Comparison of ENCODE assay signal across 10 cellular contexts in the genomic region with DNA sequence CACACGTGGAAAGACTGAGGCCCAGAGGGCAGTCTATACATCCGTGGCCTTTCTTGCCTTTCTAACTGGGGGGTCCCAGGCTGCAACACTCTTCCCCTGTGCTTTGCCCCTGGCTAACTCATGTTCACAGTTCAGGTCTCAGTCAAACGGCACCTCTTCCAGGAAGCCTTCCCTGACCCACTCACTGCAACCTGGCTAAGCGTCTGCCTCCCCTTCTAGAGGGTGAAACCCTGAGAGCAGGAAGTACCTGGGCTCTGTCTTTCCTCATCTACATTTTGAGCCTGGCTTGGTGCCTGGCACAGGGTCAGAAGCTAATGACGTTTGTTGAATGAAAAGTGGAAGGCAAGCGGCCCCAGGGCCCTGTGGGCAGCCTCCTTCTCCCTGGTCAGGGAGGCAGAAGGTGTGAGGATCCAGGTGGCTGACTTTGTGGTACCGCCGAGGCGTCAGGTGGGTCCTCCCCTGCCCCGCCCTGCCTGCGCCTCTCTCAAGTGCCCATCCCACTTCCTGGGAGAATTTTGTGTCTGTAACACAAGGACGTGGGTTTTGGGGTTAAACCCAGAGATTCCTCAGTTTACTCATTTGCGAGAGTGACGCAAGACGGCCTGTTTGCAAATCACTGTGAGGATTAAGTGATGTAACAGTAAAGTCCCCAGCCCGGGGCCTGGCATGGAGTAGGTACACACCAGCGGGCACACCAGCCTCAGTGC. TPM values are rescaled to one million over a fixed set of nuclear protein-coding genes. Genes with fewer than 3 reads are reported as not detected.
DNase-seq lines count a peak whose midpoint lies in the region; ATAC-seq, FAIRE-seq and TF ChIP-seq lines count a peak whose summit lies in the region.
"Had no signal": no experiment of that assay in that cellular context is flagged by ENCODE, and none has a peak within 500 bp of the region (broad histone marks: within the 10 kb centered on the region; RNA-seq: fewer than 3 reads in every experiment).

No MANE protein-coding gene starts in this region.

- no TSS peak for BruUV-seq in HepG2 (replicated peaks; lab: Mats Ljungman, UMichigan)

- H3K9me3 ChIP-seq in left ventricle myocardium inferior (replicated peaks) (no peaks in the 10 kb centered on the region), HepG2 (ENCODE audit: low read length) (no peaks in the 10 kb centered on the region)

- FAIRE-seq in HepG2 (lab: Jason Lieb, UNC) = no peak
- FAIRE-seq in GM19239 (lab: Jason Lieb, UNC) = no peak

- DNase-seq in left ventricle myocardium inferior (no peak), left cardiac atrium (no peak), HepG2 (ENCODE audit: low spot score) (no peak), GM10248 (ENCODE audit: extremely low spot score) (no peak), GM19239 (ENCODE audit: insufficient read length, low spot score) (no peak)
- peak; percentile 43 to 44 for DNase-seq in activated T-cell treated with anti-CD3 and anti-CD28 coated beads, Interleukin-2, amount 50 U/mL, for 48 hours
- DNase-seq: erythroblast, NCI-H510A had no signal

- H3K36me3 ChIP-seq in left ventricle myocardium inferior (no peaks in the 10 kb centered on the region), HepG2 (replicated peaks in 1 of 2; ENCODE audit: control insufficient read depth in 1 of 2, insufficient read depth in 2 of 2, low read length in 2 of 2) (no peaks in the 10 kb centered on the region)

- no peak overlapping the region; the same call in 1 of the 2 replicates for H3K9ac ChIP-seq in HepG2 (ENCODE audit: insufficient read depth, low read depth, low read length)

- in situ Hi-C loops in HepG2 (cut with HindIII; ENCODE audit: extremely low pct_ligation_motif_present, low pct_unique_long_range_greater_than_20kb) = no loop called here

- H3K27me3 ChIP-seq in left ventricle myocardium inferior (ENCODE audit: low read depth) (no peaks in the 10 kb centered on the region), HepG2 (ENCODE audit: control insufficient read depth in 1 of 2, insufficient read depth in 2 of 2, low read length in 2 of 2) (peaks cover 0 to 16% of the 10 kb centered on the region in 2 experiments; a peak in 2 of 5 replicates)

- no peak for TF ChIP-seq RAD21 in HepG2 (CRISPR knock-in tag; IDR thresholded peaks at IDR 0.05)

- WGBS in HepG2 (ENCODE audit: low lambda C conversion rate) = 22% methylated on average over 8 of the region's 17 CpGs

- TF ChIP-seq CTCF in left ventricle myocardium inferior (IDR thresholded peaks at IDR 0.05; ENCODE audit: borderline replicate concordance) (no peak), HepG2 (CRISPR knock-in tag; IDR thresholded peaks at IDR 0.05) (no peak), GM10248 (IDR thresholded peaks at IDR 0.05; ENCODE audit: control extremely low read depth, extremely low read depth, low read depth, missing control alignments) (no peak)

- no peaks in the 10 kb centered on the region for H3K79me2 ChIP-seq in HepG2 (ENCODE audit: insufficient read depth, low read length)

- CTCF ChIA-PET in HepG2 (lab: Yijun Ruan, JAX; ENCODE audit: low intra/inter-chr PET ratio, low total read pairs) (interaction anchor here (1.1 to 1.3 kb wide), 3 partner anchors 8 to 236 kb away, joined by 4 to 5 read pairs (median 4); no protein-coding TSS in a partner anchor), GM10248 (lab: Yijun Ruan, JAX) (interaction anchor here (0.6 to 15.0 kb wide), 31 partner anchors 10 to 314 kb away, joined by 3 to 560 read pairs (median 5); a partner anchor contains a TSS)

- POLR2A ChIA-PET in HepG2 (lab: Yijun Ruan, JAX) (interaction anchor here (1.3 to 1.7 kb wide), 2 partner anchors 10 to 128 kb away, joined by 3 to 11 read pairs; a partner anchor contains a TSS), GM10248 (lab: Yijun Ruan, JAX) (no interaction called here)

- H2AFZ ChIP-seq in HepG2 (ENCODE audit: low read length) = no peak overlapping the region

- TF ChIP-seq EP300 in HepG2 (IDR thresholded peaks at IDR 0.05; ENCODE audit: low read depth in 2 of 2, low read length in 2 of 2) = no peak
- no peak for TF ChIP-seq EP300 in HepG2 (CRISPR knock-in tag; IDR thresholded peaks at IDR 0.05; ENCODE audit: borderline replicate concordance)

- intact Hi-C loops in left ventricle myocardium inferior (cut with micrococcal nuclease) = no loop called here
- intact Hi-C loops in left cardiac atrium (cut with DNase I) = no loop called here
- intact Hi-C loops in HepG2 (cut with micrococcal nuclease; ENCODE audit: unreplicated experiment) = no loop called here

- peaks cover 46% of the 10 kb centered on the region for H3K4me1 ChIP-seq in left ventricle myocardium inferior
- H3K4me1 ChIP-seq in HepG2 (ENCODE audit: insufficient read depth, low read length) = peaks cover 100% of the 10 kb centered on the region

- no peak for TF ChIP-seq POLR2A in HepG2 (IDR thresholded peaks at IDR 0.05; ENCODE audit: insufficient read depth in 1 of 2, low read depth in 2 of 2, low read length in 2 of 2)

- H3K27ac ChIP-seq in left ventricle myocardium inferior (replicated peaks) = no peak overlapping the region
- no peak overlapping the region for H3K27ac ChIP-seq in HepG2 (ENCODE audit: extremely low read length, insufficient read depth, low read length)

- ATAC-seq in left cardiac atrium = no peak
- ATAC-seq in HepG2 = no peak
- no peak for ATAC-seq in HG03457 (IDR thresholded peaks at IDR 0.05; ENCODE audit: unreplicated experiment)
- no peak for ATAC-seq in GM18498 (IDR thresholded peaks at IDR 0.05; ENCODE audit: unreplicated experiment)

- no peaks in the 10 kb centered on the region for H4K20me1 ChIP-seq in HepG2 (ENCODE audit: insufficient read depth, low read length)

- peak overlapping the region; percentile 77 for H3K4me2 ChIP-seq in HepG2 (ENCODE audit: low read depth, low read length)

- H3K4me3 ChIP-seq in left ventricle myocardium inferior (peak overlapping the region; percentile 68), HepG2 (replicated peaks in 1 of 3; ENCODE audit: insufficient read depth in 1 of 3, low read depth in 2 of 3, low read length in 3 of 3) (peak overlapping the region in 1 of 3 experiments; percentile 29; a peak in 1 of 6 replicates)

TF ChIP-seq in HepG2, 621 proteins besides CTCF, POLR2A, EP300 and RAD21 (continues in another document):
- no peak for TF ChIP-seq ZNF337 (CRISPR knock-in tag; IDR thresholded peaks at IDR 0.05; ENCODE audit: borderline replicate concordance, low read depth)

RNA-seq across cellular contexts. Expression of a gene that starts 32.1 kb away (rescaled TPM):
- total RNA-seq in left ventricle myocardium inferior (4.5 TPM), left cardiac atrium (1 to 10 TPM; 1.4 to 3.4 TPM), HepG2 (2016; rRNA removed; fragmentation: Illumina TruSeq; extraction: Trizol) (0.55 and 0.86 TPM in 2 replicates)
- 0.30 TPM in 1 of 2 replicates, not detected in the other for total RNA-seq in HepG2 (2016; cell fraction: cytosol; rRNA removed; fragmentation: Illumina TruSeq; extraction: Trizol; ENCODE audit: low read depth)
- total RNA-seq in HepG2 (2016; cell fraction: insoluble cytoplasmic fraction; rRNA removed; fragmentation: Illumina TruSeq; extraction: Trizol) = 0.61 and 0.73 TPM in 2 replicates
- 0.53 and 1.1 TPM in 2 replicates for total RNA-seq in HepG2 (2016; cell fraction: membrane; rRNA removed; fragmentation: Illumina TruSeq; extraction: Trizol)
- total RNA-seq in HepG2 (2016; cell fraction: nucleus; rRNA removed; fragmentation: Illumina TruSeq; extraction: Trizol) = 0.22 TPM in 1 of 2 replicates, not detected in the other
- polyA plus RNA-seq in HepG2 (2011; rRNA removed) = 1.0 and 1.7 TPM in 2 replicates
- polyA plus RNA-seq in HepG2 (2011; cell fraction: cytosol; rRNA removed) = 1.0 and 1.3 TPM in 2 replicates
- polyA plus RNA-seq in HepG2 (2011; cell fraction: nucleus; rRNA removed) = 0.43 and 0.51 TPM in 2 replicates
- 0.33 and 2.5 TPM in 2 replicates for polyA plus RNA-seq in HepG2 (2012)
- 0.27 and 0.35 TPM in 2 replicates for polyA plus RNA-seq in HepG2 (2016; cell fraction: cytosol; fragmentation: Illumina TruSeq; extraction: Trizol; ENCODE audit: low read depth)
- 0.44 and 0.59 TPM in 2 replicates for polyA plus RNA-seq in HepG2 (2016; cell fraction: insoluble cytoplasmic fraction; fragmentation: Illumina TruSeq; extraction: Trizol; ENCODE audit: low read depth)
- 0.34 and 0.37 TPM in 2 replicates for polyA plus RNA-seq in HepG2 (2016; cell fraction: membrane; fragmentation: Illumina TruSeq; extraction: Trizol; ENCODE audit: low read depth)
- 0.55 TPM in 1 of 2 replicates, not detected in the other for polyA plus RNA-seq in HepG2 (2016; cell fraction: nucleus; fragmentation: Illumina TruSeq; extraction: Trizol; ENCODE audit: insufficient read depth, low read depth)
- polyA minus RNA-seq in HepG2 (2011; rRNA and poly(A)+ RNA removed; ENCODE audit: low replicate concordance) = 0.14 and 1.8 TPM in 2 replicates
- polyA minus RNA-seq in HepG2 (2011; cell fraction: cytosol; rRNA and poly(A)+ RNA removed) = 0.88 TPM in 1 of 2 replicates, not detected in the other
- polyA minus RNA-seq in HepG2 (2011; cell fraction: nucleus; rRNA and poly(A)+ RNA removed) = 0.77 and 0.87 TPM in 2 replicates

RNA-seq across cellular contexts. Expression of a gene that starts 58.9 kb away (rescaled TPM):
- 7.2 TPM for total RNA-seq in left ventricle myocardium inferior
- 10 to 100 TPM in 1 of 2 donors, 1 to 10 TPM in 1; 7.0 to 11.7 TPM for total RNA-seq in left cardiac atrium
- total RNA-seq in HepG2 (2016; rRNA removed; fragmentation: Illumina TruSeq; extraction: Trizol) = 5.7 and 9.0 TPM in 2 replicates
- total RNA-seq in HepG2 (2016; cell fraction: cytosol; rRNA removed; fragmentation: Illumina TruSeq; extraction: Trizol; ENCODE audit: low read depth) = 4.3 and 4.9 TPM in 2 replicates
- 4.8 and 8.8 TPM in 2 replicates for total RNA-seq in HepG2 (2016; cell fraction: insoluble cytoplasmic fraction; rRNA removed; fragmentation: Illumina TruSeq; extraction: Trizol)
- total RNA-seq in HepG2 (2016; cell fraction: membrane; rRNA removed; fragmentation: Illumina TruSeq; extraction: Trizol) = 7.3 and 7.9 TPM in 2 replicates
- 7.5 and 8.4 TPM in 2 replicates for total RNA-seq in HepG2 (2016; cell fraction: nucleus; rRNA removed; fragmentation: Illumina TruSeq; extraction: Trizol)
- polyA plus RNA-seq in HepG2 (2011; rRNA removed) = 16.5 and 17.2 TPM in 2 replicates
- polyA plus RNA-seq in HepG2 (2011; cell fraction: cytosol; rRNA removed) = 17.9 and 18.6 TPM in 2 replicates
- polyA plus RNA-seq in HepG2 (2011; cell fraction: nucleus; rRNA removed) = 10.2 and 11.0 TPM in 2 replicates
- polyA plus RNA-seq in HepG2 (2012) = 7.6 and 9.4 TPM in 2 replicates
- 3.4 and 4.3 TPM in 2 replicates for polyA plus RNA-seq in HepG2 (2016; cell fraction: cytosol; fragmentation: Illumina TruSeq; extraction: Trizol; ENCODE audit: low read depth)
- 4.7 and 5.8 TPM in 2 replicates for polyA plus RNA-seq in HepG2 (2016; cell fraction: insoluble cytoplasmic fraction; fragmentation: Illumina TruSeq; extraction: Trizol; ENCODE audit: low read depth)
- 4.9 and 6.1 TPM in 2 replicates for polyA plus RNA-seq in HepG2 (2016; cell fraction: membrane; fragmentation: Illumina TruSeq; extraction: Trizol; ENCODE audit: low read depth)
- polyA plus RNA-seq in HepG2 (2016; cell fraction: nucleus; fragmentation: Illumina TruSeq; extraction: Trizol; ENCODE audit: insufficient read depth, low read depth) = 9.1 and 12.2 TPM in 2 replicates
- polyA minus RNA-seq in HepG2 (2011; rRNA and poly(A)+ RNA removed; ENCODE audit: low replicate concordance) = 34.5 and 67.6 TPM in 2 replicates
- 10.7 and 12.8 TPM in 2 replicates for polyA minus RNA-seq in HepG2 (2011; cell fraction: cytosol; rRNA and poly(A)+ RNA removed)
- polyA minus RNA-seq in HepG2 (2011; cell fraction: nucleus; rRNA and poly(A)+ RNA removed) = 12.6 and 14.9 TPM in 2 replicates

Comparison
In these comparisons a context has a peak if more than half of its experiments do, and no peak if none do; other contexts are left out.
1. DNase-seq: peak in activated T-cell treated with anti-CD3 and anti-CD28 coated beads, Interleukin-2, amount 50 U/mL, for 48 hours (2 of 2); none in left ventricle myocardium inferior (single experiment), left cardiac atrium (single experiment), HepG2 (single experiment), GM10248 (single experiment) and GM19239 (single experiment).